In the genomic region with DNA sequence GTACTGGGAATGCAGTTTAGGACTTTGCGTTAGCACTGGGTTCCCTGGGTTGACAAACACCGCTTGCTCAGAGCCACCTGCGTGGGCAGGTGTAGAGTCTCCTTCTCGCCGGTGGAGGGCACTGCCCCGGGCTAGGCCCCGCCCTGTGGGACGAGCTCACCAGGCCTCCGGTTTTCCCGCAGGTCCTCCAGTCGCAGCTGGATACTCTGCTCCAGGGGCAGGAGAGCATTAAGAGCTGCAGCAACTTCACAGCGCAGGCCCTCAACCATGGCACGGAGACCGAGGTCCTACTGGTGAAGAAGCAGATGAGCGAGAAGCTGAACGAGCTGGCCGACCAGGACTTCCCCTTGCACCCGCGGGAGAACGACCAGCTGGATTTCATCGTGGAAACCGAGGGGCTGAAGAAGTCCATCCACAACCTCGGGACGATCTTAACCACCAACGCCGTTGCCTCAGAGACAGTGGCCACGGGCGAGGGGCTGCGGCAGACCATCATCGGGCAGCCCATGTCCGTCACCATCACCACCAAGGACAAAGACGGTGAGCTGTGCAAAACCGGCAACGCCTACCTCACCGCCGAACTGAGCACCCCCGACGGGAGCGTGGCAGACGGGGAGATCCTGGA, we compare ENCODE assay signal across 1 cellular context.
TF ChIP-seq lines count a peak whose summit lies in the region.

No MANE protein-coding gene starts in this region.

TF ChIP-seq in WTC11, 78 proteins besides CTCF, POLR2A, EP300 and RAD21 (continued from another document):
- TF ChIP-seq, protein P1, sequence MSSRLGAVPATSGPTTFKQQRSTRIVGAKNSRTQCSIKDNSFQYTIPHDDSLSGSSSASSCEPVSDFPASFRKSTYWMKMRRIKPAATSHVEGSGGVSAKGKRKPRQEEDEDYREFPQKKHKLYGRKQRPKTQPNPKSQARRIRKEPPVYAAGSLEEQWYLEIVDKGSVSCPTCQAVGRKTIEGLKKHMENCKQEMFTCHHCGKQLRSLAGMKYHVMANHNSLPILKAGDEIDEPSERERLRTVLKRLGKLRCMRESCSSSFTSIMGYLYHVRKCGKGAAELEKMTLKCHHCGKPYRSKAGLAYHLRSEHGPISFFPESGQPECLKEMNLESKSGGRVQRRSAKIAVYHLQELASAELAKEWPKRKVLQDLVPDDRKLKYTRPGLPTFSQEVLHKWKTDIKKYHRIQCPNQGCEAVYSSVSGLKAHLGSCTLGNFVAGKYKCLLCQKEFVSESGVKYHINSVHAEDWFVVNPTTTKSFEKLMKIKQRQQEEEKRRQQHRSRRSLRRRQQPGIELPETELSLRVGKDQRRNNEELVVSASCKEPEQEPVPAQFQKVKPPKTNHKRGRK (CRISPR knock-in tag; IDR thresholded peaks at IDR 0.05; ENCODE audit: borderline replicate concordance): no peak
- TF ChIP-seq ZNF138 (CRISPR knock-in tag; conservative IDR thresholded peaks at IDR 0.05): no peak
- TF ChIP-seq FOXK1 (CRISPR knock-in tag; IDR thresholded peaks at IDR 0.05): no peak
- TF ChIP-seq, protein P2, sequence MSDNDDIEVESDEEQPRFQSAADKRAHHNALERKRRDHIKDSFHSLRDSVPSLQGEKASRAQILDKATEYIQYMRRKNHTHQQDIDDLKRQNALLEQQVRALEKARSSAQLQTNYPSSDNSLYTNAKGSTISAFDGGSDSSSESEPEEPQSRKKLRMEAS (CRISPR knock-in tag; IDR thresholded peaks at IDR 0.05): no peak
- no peak for TF ChIP-seq MXD4 (CRISPR knock-in tag; IDR thresholded peaks at IDR 0.05; ENCODE audit: borderline replicate concordance)
TF ChIP-seq in WTC11: peak in this region for 0.
